22 cellular contexts compared by ENCODE assay signal in the genomic region with DNA sequence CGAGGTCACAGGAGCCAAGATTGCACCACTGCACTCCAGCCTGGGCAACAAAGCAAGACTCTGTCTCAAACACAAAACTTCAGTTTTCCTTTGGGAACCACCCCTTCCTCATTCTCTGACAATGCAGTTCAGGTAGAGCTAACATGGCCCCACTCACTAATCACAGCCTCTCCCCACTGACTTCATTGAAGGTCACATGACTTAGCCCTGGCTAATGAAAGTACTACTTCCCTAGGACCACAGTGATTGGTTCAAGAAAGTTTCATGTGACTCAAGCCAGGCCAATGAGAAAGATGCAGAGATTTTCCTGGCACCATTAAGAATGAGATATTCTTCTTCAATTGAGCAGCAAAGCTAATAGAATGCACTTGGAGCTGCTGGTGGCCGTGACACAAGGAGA.
"Had no signal": no experiment of that assay in that cellular context is flagged by ENCODE, and none has a peak within 500 bp of the region (broad histone marks: within the 10 kb centered on the region; RNA-seq: fewer than 3 reads in every experiment).

No MANE protein-coding gene starts in this region.

- ATAC-seq: HepG2, Right ventricle myocardium inferior, SK-N-SH treated with all-trans-retinoic acid at 6 μM for 48 hours, T-helper 17 cell had no signal

- H3K27me3 ChIP-seq: SJCRH30 had no signal

- DNase-seq: Kasumi-1, KG1, MM.1S, NCI-H1092 treated with DMSO at 0.1 percent for 48 hours, NCI-H1436, NCI-H187, NCI-H2029, NCI-H2171 treated with DMSO at 0.1 percent for 48 hours, NCI-H345, NCI-H510A, NCI-H524 treated with DMSO at 0.1 percent for 48 hours, NCI-H69, NCI-H774, SHP77 treated with DMSO at 0.1 percent for 48 hours, SJCRH30, T-helper 1 cell, T-helper 17 cell had no signal

- H3K4me3 Mint-ChIP-seq: IgD-negative memory B cell, T-helper 17 cell had no signal

- H3K4me1 ChIP-seq: SJCRH30 had no signal

- H3K27ac Mint-ChIP-seq: T-helper 17 cell had no signal

- H3K4me3 ChIP-seq: SJCRH30 had no signal

- H3K36me3 ChIP-seq: SJCRH30 had no signal

- H3K27ac ChIP-seq: SJCRH30 had no signal

- FAIRE-seq: HepG2, RCC 7860 had no signal

- H3K9me3 ChIP-seq: SJCRH30 had no signal
